In the genomic region with DNA sequence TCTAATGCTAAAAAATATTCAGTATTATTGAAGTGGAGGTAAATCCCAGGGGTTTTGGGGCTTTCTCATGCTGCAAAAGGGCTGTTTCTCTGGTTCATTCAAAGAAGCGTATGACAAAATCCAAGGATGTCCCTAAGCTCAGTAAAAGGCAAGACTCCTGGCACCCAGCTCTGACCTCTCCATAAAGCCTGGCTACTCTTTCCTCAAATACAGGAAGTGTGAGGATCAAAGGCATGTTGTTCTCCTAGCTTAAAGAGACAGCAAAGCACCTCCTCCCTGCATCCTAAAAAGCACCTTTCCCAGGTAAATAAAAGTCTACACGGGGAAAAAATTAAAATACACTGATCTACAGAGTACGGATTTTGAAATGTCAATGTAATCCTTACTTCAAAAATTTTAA, we compare ENCODE assay signal across 23 cellular contexts.
DNase-seq lines count a peak whose midpoint lies in the region; ATAC-seq and TF ChIP-seq lines count a peak whose summit lies in the region.
"Had no signal": no experiment of that assay in that cellular context is flagged by ENCODE, and none has a peak within 500 bp of the region (broad histone marks: within the 10 kb centered on the region; RNA-seq: fewer than 3 reads in every experiment).

No MANE protein-coding gene starts in this region.

- H3K27me3 ChIP-seq in smooth muscle cell (ENCODE audit: low read depth) (no peaks in the 10 kb centered on the region), upper lobe of right lung (no peaks in the 10 kb centered on the region)
- H3K27me3 ChIP-seq: BE2C, cardiac muscle cell, gastroesophageal sphincter, SJCRH30 had no signal

- H2AFZ ChIP-seq in smooth muscle cell (ENCODE audit: low read depth), result peak overlapping the region; percentile 47

- H3K36me3 ChIP-seq in smooth muscle cell (ENCODE audit: low read depth) (no peaks in the 10 kb centered on the region), upper lobe of right lung (no peaks in the 10 kb centered on the region)
- H3K36me3 ChIP-seq: BE2C, cardiac muscle cell, gastroesophageal sphincter, SJCRH30, WERI-Rb-1 had no signal

- intact Hi-C loops in upper lobe of right lung (cut with DNase I), result loop anchor here (10.0 kb wide), 1 partner anchor 590 kb away; no protein-coding TSS in a partner anchor

- H3K4me2 ChIP-seq in smooth muscle cell, result no peak overlapping the region

- DNase-seq in NCI-H82 (lab: John Stamatoyannopoulos, UW) (peak; percentile 17), NCI-H82 treated with DMSO at 0.1 percent for 48 hours (lab: John Stamatoyannopoulos, UW; ENCODE audit: unreplicated experiment) (no peak), SW480 (ENCODE audit: low spot score) (peak; percentile 53), iPS-NIHi7 (ENCODE audit: extremely low spot score) (peak; percentile 40), smooth muscle cell (lab: John Stamatoyannopoulos, UW; ENCODE audit: unreplicated experiment) (no peak), NCI-H774 (lab: John Stamatoyannopoulos, UW) (no peak), upper lobe of right lung (no peak)
- DNase-seq: activated CD4-positive, alpha-beta T cell treated with anti-CD3 and anti-CD28 coated beads, Interleukin-2, amount 10 ng/mL, durations not matched to agents 24 days and 14 days; activated naive CD4-positive, alpha-beta T cell treated with anti-CD3 and anti-CD28 coated beads, Interleukin-2, amount 10 ng/mL, durations not matched to agents 7 days and 5 days; activated T-cell treated with anti-CD3 and anti-CD28 coated beads, Interleukin-2, amount 50 U/mL, for 72 hours; anterior cingulate cortex; BE2C; GF-D8; hypothalamus; NCI-H1417 treated with DMSO at 0.1 percent for 48 hours; NCI-H510A treated with DMSO at 0.1 percent for 48 hours; T-helper 2 cell; WERI-Rb-1 had no signal

- H3F3A ChIP-seq in smooth muscle cell (ENCODE audit: low read depth), result no peaks in the 10 kb centered on the region

- H3K27ac ChIP-seq in smooth muscle cell (ENCODE audit: low read depth) (no peak overlapping the region), upper lobe of right lung (no peak overlapping the region)
- H3K27ac ChIP-seq: cardiac muscle cell, gastroesophageal sphincter, SJCRH30, WERI-Rb-1 had no signal

- H3K79me2 ChIP-seq in smooth muscle cell (ENCODE audit: low read depth), result no peaks in the 10 kb centered on the region

- TF ChIP-seq CTCF in smooth muscle cell (IDR thresholded peaks at IDR 0.05; ENCODE audit: borderline replicate concordance, insufficient read depth, poor library complexity, severe bottlenecking) (no peak), upper lobe of right lung (IDR thresholded peaks at IDR 0.05) (no peak)

- no peak overlapping the region for H3K9ac ChIP-seq in smooth muscle cell (ENCODE audit: low read depth)

- ATAC-seq in upper lobe of right lung (no peak), GM18505 (IDR thresholded peaks at IDR 0.05; ENCODE audit: unreplicated experiment) (no peak)
- ATAC-seq: activated T-cell treated with anti-CD3 and anti-CD28 coated beads, Interleukin-2, amount 50 U/mL, for 72 hours; gastroesophageal sphincter had no signal

- TF ChIP-seq POLR2A in GM18505 (IDR thresholded peaks at IDR 0.05; ENCODE audit: borderline replicate concordance, extremely low read depth, insufficient read depth, insufficient read length), result no peak

- no peaks in the 10 kb centered on the region for H4K20me1 ChIP-seq in smooth muscle cell (ENCODE audit: low read depth)

- H3K4me1 ChIP-seq in smooth muscle cell (ENCODE audit: low read depth) (no peaks in the 10 kb centered on the region), upper lobe of right lung (peaks cover 4% of the 10 kb centered on the region)
- H3K4me1 ChIP-seq: BE2C, SJCRH30 had no signal

- no peaks in the 10 kb centered on the region for H3K9me3 ChIP-seq in smooth muscle cell (replicated peaks; ENCODE audit: low read depth)
- no peaks in the 10 kb centered on the region for H3K9me3 ChIP-seq in upper lobe of right lung
- H3K9me3 ChIP-seq: BE2C, gastroesophageal sphincter, SJCRH30 had no signal

- WGBS in smooth muscle cell (ENCODE audit: low lambda C conversion rate), result 64% methylated on average over 3 of the region's 3 CpGs

- H3K4me3 ChIP-seq in smooth muscle cell (no peak overlapping the region), upper lobe of right lung (no peak overlapping the region)
- H3K4me3 ChIP-seq: cardiac muscle cell, gastroesophageal sphincter, lung, SJCRH30 had no signal

Comparison
In these comparisons a context has a peak if more than half of its experiments do, and no peak if none do; other contexts are left out.
1. DNase-seq: peak in NCI-H82 (single experiment), SW480 (single experiment) and iPS-NIHi7 (single experiment); none in NCI-H82 treated with DMSO at 0.1 percent for 48 hours (single experiment), smooth muscle cell (single experiment), NCI-H774 (single experiment) and upper lobe of right lung (single experiment).